Comparison of ENCODE assay signal across 21 cellular contexts in the genomic region with DNA sequence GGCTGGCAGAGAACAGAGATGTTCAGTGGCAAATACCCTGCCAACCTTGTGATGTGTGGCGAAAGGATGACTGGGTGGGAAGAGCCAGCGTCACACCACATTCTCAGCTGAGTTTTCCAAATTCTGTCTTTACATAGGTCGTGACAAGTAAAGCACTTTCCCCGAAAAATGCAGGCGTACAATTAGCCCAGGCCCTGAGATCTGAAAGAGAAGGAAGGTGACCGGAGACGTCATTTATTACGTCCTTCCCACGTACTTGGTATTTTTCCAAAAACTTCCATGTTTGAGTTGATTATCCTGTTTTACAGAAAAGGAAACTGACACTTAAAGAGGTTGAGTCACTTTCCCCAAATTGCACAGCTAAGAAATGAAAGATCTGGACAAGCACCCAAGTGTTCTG.
"Had no signal": no experiment of that assay in that cellular context is flagged by ENCODE, and none has a peak within 500 bp of the region (broad histone marks: within the 10 kb centered on the region; RNA-seq: fewer than 3 reads in every experiment).

No MANE protein-coding gene starts in this region.

- H3K9me3 ChIP-seq: ascending aorta, Peyer's patch had no signal

- H3K9me3 Mint-ChIP-seq: activated naive CD4-positive, alpha-beta T cell treated with anti-CD3 and anti-CD28 coated beads, Interleukin-2, amount 50 U/mL, for 24 hours; activated T-helper 1 cell treated with anti-CD3 and anti-CD28 coated beads, Interleukin-12 subunit alpha, Interleukin-12 subunit beta, Interleukin-2, Interleukin-4 antibody, amounts not matched to agents 30 ng/mL and 10 ng/mL and 1 ng/mL, durations not matched to agents 14 hours and 24 hours and 36 hours had no signal

- H3K4me1 Mint-ChIP-seq: T-helper 17 cell had no signal

- H3K27ac Mint-ChIP-seq: activated CD8-positive, alpha-beta T cell treated with anti-CD3 and anti-CD28 coated beads, Interleukin-2, amount 10 ng/mL, durations not matched to agents 7 days and 5 days; activated naive CD4-positive, alpha-beta T cell treated with anti-CD3 and anti-CD28 coated beads, Interleukin-2, amount 50 U/mL, for 24 hours; activated T-helper 1 cell treated with anti-CD3 and anti-CD28 coated beads, Interleukin-12 subunit alpha, Interleukin-12 subunit beta, Interleukin-2, Interleukin-4 antibody, amounts not matched to agents 30 ng/mL and 10 ng/mL and 1 ng/mL, durations not matched to agents 14 hours and 24 hours and 36 hours; T-helper 17 cell; WTC11 had no signal

- H3K27ac ChIP-seq: ascending aorta, cardiac muscle cell, KMS-11, Peyer's patch, RWPE1 had no signal

- DNase-seq: activated CD4-positive, alpha-beta T cell treated with anti-CD3 and anti-CD28 coated beads, Interleukin-2, amount 50 U/mL, for 4 hours; activated CD4-positive, CD25-positive, alpha-beta regulatory T cell treated with anti-CD3 and anti-CD28 coated beads, Interleukin-2, amount 50 U/mL, for 72 hours; activated CD8-positive, alpha-beta memory T cell treated with anti-CD3 and anti-CD28 coated beads, Interleukin-2, amount 50 U/mL, for 48 hours; activated effector memory CD4-positive, alpha-beta T cell treated with Interleukin-2 at 50 U/mL for 16 hours; activated naive CD4-positive, alpha-beta T cell; activated T-cell treated with anti-CD3 and anti-CD28 coated beads, Interleukin-2, amount 50 U/mL, for 1 hour; amniotic stem cell; NCI-H2171 treated with DMSO at 0.1 percent for 48 hours; NCI-H226; T-helper 17 cell; T-helper 9 cell had no signal

- H3K36me3 Mint-ChIP-seq: activated naive CD4-positive, alpha-beta T cell treated with anti-CD3 and anti-CD28 coated beads, Interleukin-2, amount 50 U/mL, for 24 hours; brain had no signal

- H3K4me3 ChIP-seq: ascending aorta, cardiac muscle cell, Peyer's patch had no signal

- H3K36me3 ChIP-seq: ascending aorta, cardiac muscle cell, Peyer's patch had no signal

- H3K4me3 Mint-ChIP-seq: activated CD8-positive, alpha-beta T cell treated with anti-CD3 and anti-CD28 coated beads, Interleukin-2, amount 10 ng/mL, durations not matched to agents 7 days and 5 days; activated naive CD4-positive, alpha-beta T cell treated with anti-CD3 and anti-CD28 coated beads, Interleukin-2, amount 50 U/mL, for 24 hours; activated T-helper 1 cell treated with anti-CD3 and anti-CD28 coated beads, Interleukin-12 subunit alpha, Interleukin-12 subunit beta, Interleukin-2, Interleukin-4 antibody, amounts not matched to agents 30 ng/mL and 10 ng/mL and 1 ng/mL, durations not matched to agents 14 hours and 24 hours and 36 hours; brain; T-helper 17 cell; WTC11 had no signal

- ATAC-seq: activated CD8-positive, alpha-beta T cell treated with anti-CD3 and anti-CD28 coated beads, Interleukin-2, amount 10 ng/mL, durations not matched to agents 7 days and 5 days; T-helper 17 cell had no signal
